Comparison of ENCODE assay signal across 8 cellular contexts in the genomic region with DNA sequence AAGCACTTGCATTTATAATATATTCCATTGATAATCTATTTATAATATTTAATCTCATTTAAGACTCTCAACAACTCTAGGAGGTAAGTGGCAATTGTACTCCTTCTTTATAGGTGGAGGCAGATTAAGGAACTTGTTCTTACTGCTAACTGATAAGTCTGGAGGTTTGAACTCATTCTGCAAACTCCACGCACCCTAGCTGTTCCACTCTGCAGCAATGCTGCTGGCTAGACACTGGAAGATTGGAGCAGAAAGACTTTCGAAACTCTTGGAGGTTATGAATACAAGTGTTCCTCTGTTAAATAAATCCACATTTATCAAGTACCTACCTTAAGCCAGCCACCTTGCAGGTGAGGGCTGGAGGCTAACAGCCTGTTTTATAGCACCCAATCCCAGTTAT. TPM values are rescaled to one million over a fixed set of nuclear protein-coding genes. Genes with fewer than 3 reads are reported as not detected.
A peak's percentile ranks its signal among the peaks of the same experiment; 100 is the strongest.
DNase-seq lines count a peak whose midpoint lies in the region; ATAC-seq and TF ChIP-seq lines count a peak whose summit lies in the region.

No MANE protein-coding gene starts in this region.

- H3K4me1 ChIP-seq in esophagus squamous epithelium = peaks cover 13 to 37% (median 17%) of the 10 kb centered on the region in 3 donors
- H3K4me1 ChIP-seq in rectal smooth muscle tissue (ENCODE audit: control insufficient read depth, insufficient read depth, low read length) = peaks cover 12% of the 10 kb centered on the region

- H3K4me3 ChIP-seq in esophagus squamous epithelium (peak overlapping the region; percentile 76 to 98 (median 86)), rectal smooth muscle tissue (ENCODE audit: low read length) (peak overlapping the region; percentile 84)

- H3K36me3 Mint-ChIP-seq in activated naive CD4-positive, alpha-beta T cell treated with anti-CD3 and anti-CD28 coated beads, Interleukin-2, amount 50 U/mL, for 24 hours = no peaks in the 10 kb centered on the region

- H3K4me3 Mint-ChIP-seq in activated naive CD4-positive, alpha-beta T cell treated with anti-CD3 and anti-CD28 coated beads, Interleukin-2, amount 50 U/mL, for 24 hours = peak overlapping the region; percentile 98

- H3K27ac ChIP-seq in RWPE1 = peak overlapping the region; percentile 86
- H3K27ac ChIP-seq in esophagus squamous epithelium = peak overlapping the region in 3 of 4 donors; percentile 89 to 97 (median 95)
- H3K27ac ChIP-seq in rectal smooth muscle tissue (ENCODE audit: low read depth, low read length) = no peak overlapping the region

- ATAC-seq in HG02642 (IDR thresholded peaks at IDR 0.05; ENCODE audit: poor library complexity, unreplicated experiment) = no peak
- no peak for ATAC-seq in left lobe of liver

- peak overlapping the region; percentile 99 for H3K27ac Mint-ChIP-seq in activated naive CD4-positive, alpha-beta T cell treated with anti-CD3 and anti-CD28 coated beads, Interleukin-2, amount 50 U/mL, for 24 hours

- intact Hi-C loops in esophagus squamous epithelium (cut with DNase I) = no loop called here

- peaks cover 41% of the 10 kb centered on the region for H3K4me1 Mint-ChIP-seq in activated naive CD4-positive, alpha-beta T cell treated with anti-CD3 and anti-CD28 coated beads, Interleukin-2, amount 50 U/mL, for 24 hours

- no peak for TF ChIP-seq POLR2A in esophagus squamous epithelium (IDR thresholded peaks at IDR 0.05)

- no peaks in the 10 kb centered on the region for H3K9me3 Mint-ChIP-seq in activated naive CD4-positive, alpha-beta T cell treated with anti-CD3 and anti-CD28 coated beads, Interleukin-2, amount 50 U/mL, for 24 hours

- no peaks in the 10 kb centered on the region for H3K27me3 Mint-ChIP-seq in activated naive CD4-positive, alpha-beta T cell treated with anti-CD3 and anti-CD28 coated beads, Interleukin-2, amount 50 U/mL, for 24 hours

- no peaks in the 10 kb centered on the region for H3K27me3 ChIP-seq in esophagus squamous epithelium
- H3K27me3 ChIP-seq in rectal smooth muscle tissue (ENCODE audit: control insufficient read depth, insufficient read depth, low read length) = no peaks in the 10 kb centered on the region

- POLR2A ChIA-PET in RWPE1 (lab: Yijun Ruan, JAX; ENCODE audit: low non-redundant PET) = no interaction called here

- no peak overlapping the region for H3K9ac ChIP-seq in rectal smooth muscle tissue (ENCODE audit: low read length)

- DNase-seq in activated naive CD4-positive, alpha-beta T cell (lab: John Stamatoyannopoulos, UW) = no peak
- DNase-seq in RWPE1 (ENCODE audit: low spot score) (no peak), esophagus squamous epithelium (lab: John Stamatoyannopoulos, UW) (no peak), COLO829 (ENCODE audit: low spot score) (no peak), left lobe of liver (ENCODE audit: low spot score) (no peak)

- TF ChIP-seq CTCF in RWPE1 (conservative IDR thresholded peaks at IDR 0.05; ENCODE audit: low read depth) (no peak), esophagus squamous epithelium (IDR thresholded peaks at IDR 0.05) (no peak)

- H3K36me3 ChIP-seq in esophagus squamous epithelium (no peaks in the 10 kb centered on the region), rectal smooth muscle tissue (ENCODE audit: control insufficient read depth, insufficient read depth, low read length) (no peaks in the 10 kb centered on the region)

- WGBS in esophagus squamous epithelium, 2 donors = 30 to 48% methylated on average over 2 of the region's 2 CpGs

- no peaks in the 10 kb centered on the region for H3K9me3 ChIP-seq in esophagus squamous epithelium

- CTCF ChIA-PET in RWPE1 (lab: Yijun Ruan, JAX) = no interaction called here

RNA-seq across cellular contexts. Expression of gene HDAC2, which starts 0.8 kb away (rescaled TPM):
- 10 to 100 TPM; 40.2 to 66.6 (median 60.7) TPM for total RNA-seq in esophagus squamous epithelium
- 16.3 TPM for total RNA-seq in left lobe of liver
